Comparison of ENCODE assay signal across 1 cellular context in the genomic region with DNA sequence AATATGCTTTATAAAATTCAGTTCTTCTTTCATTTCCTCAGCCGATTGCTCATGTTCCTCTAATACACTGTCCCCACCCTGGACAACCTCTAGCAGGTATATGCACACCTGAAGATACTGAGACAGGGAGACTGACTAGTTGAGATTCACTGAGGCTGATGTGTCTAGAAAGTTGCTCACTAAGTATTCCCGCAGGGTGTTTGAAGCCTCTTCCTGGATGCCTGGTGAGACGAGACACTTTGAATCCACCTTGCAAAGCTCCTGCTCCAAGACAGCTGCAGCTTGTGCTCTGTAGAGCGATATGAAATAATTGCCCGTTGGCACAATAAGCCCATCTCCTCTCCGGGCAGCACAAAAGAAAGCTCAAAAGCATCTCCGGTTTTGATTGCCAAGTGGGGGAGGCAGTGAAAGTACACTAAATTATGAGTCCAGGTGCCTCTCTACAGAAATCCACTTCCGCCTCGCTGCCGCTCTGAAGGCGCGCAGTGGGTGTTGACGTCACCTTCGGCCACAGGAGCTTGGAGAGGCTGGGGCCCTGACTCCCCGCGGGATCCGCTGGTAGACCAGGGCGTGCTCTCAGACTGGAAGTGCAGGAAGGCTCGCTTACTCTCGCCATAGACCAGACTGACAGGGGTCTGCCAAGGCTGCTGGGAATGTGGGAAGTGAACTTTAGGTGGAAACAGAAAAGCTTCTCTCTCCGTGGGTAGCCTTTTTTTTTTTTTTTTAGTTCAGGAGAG.
TF ChIP-seq lines count a peak whose summit lies in the region.

No MANE protein-coding gene starts in this region.

TF ChIP-seq in K562, 482 proteins besides CTCF, POLR2A, EP300 and RAD21 (continued from another document):
- TF ChIP-seq MAZ (CRISPR knock-in tag; conservative IDR thresholded peaks at IDR 0.05 in 1 of 2, IDR thresholded peaks at IDR 0.05 in 1 of 2): 0 out of 4 replicates have a peak, but pooled peaks of 1 of the 2 experiments have one; percentile 50
- TF ChIP-seq ZEB2 (IDR thresholded peaks at IDR 0.05): 0 out of 2 replicates have a peak, but pooled peaks have one; percentile 13
- TF ChIP-seq ATF7 (IDR thresholded peaks at IDR 0.05): peak; percentile 97
- no peak for TF ChIP-seq MLLT1 (IDR thresholded peaks at IDR 0.05)
- no peak for TF ChIP-seq ZNF785 (CRISPR knock-in tag; IDR thresholded peaks at IDR 0.05)
- TF ChIP-seq JUN (IDR thresholded peaks at IDR 0.05; ENCODE audit: borderline replicate concordance, low read depth, low read length): peak; percentile 81
- TF ChIP-seq JUN (CRISPR knock-in tag; IDR thresholded peaks at IDR 0.05; ENCODE audit: borderline replicate concordance): no peak
- peak; percentile 45 for TF ChIP-seq HCFC1 (IDR thresholded peaks at IDR 0.05; ENCODE audit: low read depth, low read length)
- TF ChIP-seq SPI1 (IDR thresholded peaks at IDR 0.05; ENCODE audit: borderline replicate concordance, low read depth, low read length): peak; percentile 83; the same call in 1 of the 2 replicates
- TF ChIP-seq ZKSCAN1 (IDR thresholded peaks at IDR 0.05; ENCODE audit: low read depth, low read length): 0 out of 2 replicates have a peak, but pooled peaks have one; percentile 26
- peak; percentile 93 for TF ChIP-seq CREM (IDR thresholded peaks at IDR 0.05; ENCODE audit: low read depth)
- peak; percentile 93 for TF ChIP-seq ATF3 (IDR thresholded peaks at IDR 0.05)
- peak; percentile 94 for TF ChIP-seq ATF3 (CRISPR knock-in tag; conservative IDR thresholded peaks at IDR 0.05)
- TF ChIP-seq, protein P1, sequence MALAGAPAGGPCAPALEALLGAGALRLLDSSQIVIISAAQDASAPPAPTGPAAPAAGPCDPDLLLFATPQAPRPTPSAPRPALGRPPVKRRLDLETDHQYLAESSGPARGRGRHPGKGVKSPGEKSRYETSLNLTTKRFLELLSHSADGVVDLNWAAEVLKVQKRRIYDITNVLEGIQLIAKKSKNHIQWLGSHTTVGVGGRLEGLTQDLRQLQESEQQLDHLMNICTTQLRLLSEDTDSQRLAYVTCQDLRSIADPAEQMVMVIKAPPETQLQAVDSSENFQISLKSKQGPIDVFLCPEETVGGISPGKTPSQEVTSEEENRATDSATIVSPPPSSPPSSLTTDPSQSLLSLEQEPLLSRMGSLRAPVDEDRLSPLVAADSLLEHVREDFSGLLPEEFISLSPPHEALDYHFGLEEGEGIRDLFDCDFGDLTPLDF (CRISPR knock-in tag; IDR thresholded peaks at IDR 0.05): peak; percentile 71; the same call in 1 of the 2 replicates
